ENCODE assay signal across 9 cellular contexts in the genomic region with DNA sequence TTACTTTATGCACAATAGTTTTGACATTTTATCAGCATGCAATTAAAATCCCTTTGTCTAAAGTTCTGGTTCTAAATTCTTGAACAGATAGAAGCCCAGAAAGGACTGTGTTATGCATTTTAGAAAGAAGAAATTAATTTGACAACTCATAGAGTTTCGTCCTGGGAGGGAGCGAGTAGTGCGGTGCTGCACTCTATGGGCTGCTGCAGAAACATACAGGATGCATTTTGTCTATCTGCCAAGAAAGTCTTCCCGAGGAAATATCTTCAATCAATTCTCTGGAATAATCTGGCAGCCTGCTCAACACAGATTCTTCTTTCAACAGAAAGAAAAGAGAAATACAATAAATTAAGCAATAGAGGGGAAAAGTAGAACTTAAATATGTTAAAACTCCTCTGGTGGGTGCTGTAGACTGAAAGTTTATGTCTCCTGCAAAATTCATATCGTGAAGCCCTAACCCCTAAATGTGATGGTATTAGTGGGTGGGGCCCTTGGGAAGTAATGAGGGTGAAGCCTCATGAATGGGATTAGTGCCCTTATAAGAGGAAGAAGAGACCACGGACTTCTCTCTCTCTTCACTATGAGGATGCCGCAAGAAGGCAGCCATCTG. TPM values are rescaled to one million over a fixed set of nuclear protein-coding genes. Genes with fewer than 3 reads are reported as not detected.
DNase-seq lines count a peak whose midpoint lies in the region; ATAC-seq and TF ChIP-seq lines count a peak whose summit lies in the region.
"Had no signal": no experiment of that assay in that cellular context is flagged by ENCODE, and none has a peak within 500 bp of the region (broad histone marks: within the 10 kb centered on the region; RNA-seq: fewer than 3 reads in every experiment).

No MANE protein-coding gene starts in this region.

- intact Hi-C loops in PC-3 (cut with micrococcal nuclease) (loop anchor here (1.0 to 10.0 kb wide), 4 partner anchors 205 to 554 kb away; a partner anchor contains a TSS), prostate gland (cut with DNase I) (loop anchor here (5.0 to 10.0 kb wide), 3 partner anchors 84 to 664 kb away; no protein-coding TSS in a partner anchor)

- WGBS in H9 (ENCODE audit: extremely low coverage, insufficient read length, low lambda C conversion rate), result no CpG with 5 or more reads among the region's 7 CpGs
- WGBS in prostate gland, result 41% methylated on average over 7 of the region's 7 CpGs

- no peaks in the 10 kb centered on the region for H3K9me2 ChIP-seq in PC-3 (replicated peaks; ENCODE audit: low read length)
- no peaks in the 10 kb centered on the region for H3K9me2 ChIP-seq in Karpas-422 (replicated peaks; ENCODE audit: insufficient read depth, low read length)

- POLR2A ChIA-PET in PC-3 (lab: Charles Lee; ENCODE audit: unreplicated experiment), result no interaction called here

- H3K9me3 ChIP-seq in H9 (ENCODE audit: control insufficient read depth, low read depth, low read length), result no peaks in the 10 kb centered on the region
- no peaks in the 10 kb centered on the region for H3K9me3 ChIP-seq in PC-3 (ENCODE audit: low read length)
- no peaks in the 10 kb centered on the region for H3K9me3 ChIP-seq in prostate gland
- no peaks in the 10 kb centered on the region for H3K9me3 ChIP-seq in Karpas-422 (ENCODE audit: low read length)

- no peaks in the 10 kb centered on the region for H3K79me1 ChIP-seq in H9 (ENCODE audit: insufficient read depth, low read depth, low read length, poor library complexity, severe bottlenecking)

- no peak overlapping the region for H3K23ac ChIP-seq in H9 (ENCODE audit: insufficient read length, low read depth, low read length)

- H2BK5ac ChIP-seq in H9 (ENCODE audit: insufficient read length, low read length), result no peak overlapping the region

- H4K91ac ChIP-seq in H9 (ENCODE audit: insufficient read length, low read depth, low read length), result no peak overlapping the region

- no peaks in the 10 kb centered on the region for H3K36me3 Mint-ChIP-seq in H9 (ENCODE audit: insufficient read depth in 1 of 3, low read depth in 3 of 3)

- H4K20me1 ChIP-seq in H9 (ENCODE audit: control insufficient read depth, insufficient read depth, insufficient read length) (no peaks in the 10 kb centered on the region), PC-3 (ENCODE audit: low read length) (no peaks in the 10 kb centered on the region), Karpas-422 (ENCODE audit: insufficient read depth, low read depth, low read length) (no peaks in the 10 kb centered on the region)

- BruUV-seq in PC-3 (replicated peaks; lab: Mats Ljungman, UMichigan), result no TSS peak

- H3K27ac ChIP-seq in H9 (ENCODE audit: insufficient read length, low read depth, low read length) (no peak overlapping the region), PC-3 (ENCODE audit: low read length) (no peak overlapping the region), prostate gland (no peak overlapping the region), Karpas-422 (ENCODE audit: low read length) (no peak overlapping the region)

- no peak overlapping the region for H3K4me3 Mint-ChIP-seq in H9
- H3K4me3 Mint-ChIP-seq: naive thymus-derived CD8-positive, alpha-beta T cell had no signal

- H2AK5ac ChIP-seq in H9 (ENCODE audit: insufficient read length, low read length), result no peak overlapping the region

- H3K36me3 ChIP-seq in PC-3 (ENCODE audit: low read depth, low read length), result no peaks in the 10 kb centered on the region
- no peaks in the 10 kb centered on the region for H3K36me3 ChIP-seq in prostate gland
- no peaks in the 10 kb centered on the region for H3K36me3 ChIP-seq in Karpas-422 (ENCODE audit: insufficient read depth, low read length)

- H3K27me3 Mint-ChIP-seq in H9 (ENCODE audit: low read depth), result no peaks in the 10 kb centered on the region; the same call in none of the 2 replicates

- H3K9ac ChIP-seq in H9 (ENCODE audit: extremely low read depth, insufficient read length, low read length), result no peak overlapping the region
- H3K9ac ChIP-seq in PC-3 (ENCODE audit: low read length), result no peak overlapping the region
- no peak overlapping the region for H3K9ac ChIP-seq in Karpas-422 (ENCODE audit: low read length)

- peak; percentile 82 for ATAC-seq in PC-3
- no peak for ATAC-seq in GM18502 (IDR thresholded peaks at IDR 0.05; ENCODE audit: poor library complexity, unreplicated experiment)

- H3F3A ChIP-seq in PC-3 (ENCODE audit: low read length, unreplicated experiment), result no peaks in the 10 kb centered on the region

- no peak overlapping the region for H2BK12ac ChIP-seq in H9 (ENCODE audit: insufficient read length, low read depth, low read length)

- no peak overlapping the region for H2BK15ac ChIP-seq in H9 (ENCODE audit: low read depth, low read length)

- H3K9me3 Mint-ChIP-seq in H9, result no peaks in the 10 kb centered on the region
- H3K9me3 Mint-ChIP-seq: naive thymus-derived CD8-positive, alpha-beta T cell had no signal

- no peak overlapping the region for H4K8ac ChIP-seq in H9 (replicated peaks; ENCODE audit: insufficient read length, low read depth, low read length)

- H2BK120ac ChIP-seq in H9 (ENCODE audit: low read depth, low read length, poor library complexity, severe bottlenecking), result no peak overlapping the region

- no peak for DNase-seq in H9
- peak; percentile 60 for DNase-seq in PC-3
- peak; percentile 72 for DNase-seq in fibroblast of the aortic adventitia (ENCODE audit: low read depth)
- DNase-seq in prostate gland (ENCODE audit: low spot score), result no peak
- no peak for DNase-seq in Karpas-422
- DNase-seq in occipital lobe (lab: John Stamatoyannopoulos, UW), result no peak
- DNase-seq in H4 (ENCODE audit: low spot score), result no peak
- DNase-seq: naive thymus-derived CD8-positive, alpha-beta T cell had no signal

- CTCF ChIA-PET in PC-3 (lab: Charles Lee), result no interaction called here

- no peak overlapping the region for H2AFZ ChIP-seq in H9 (ENCODE audit: low read length)
- H2AFZ ChIP-seq in PC-3 (ENCODE audit: low read length), result no peak overlapping the region
- no peak overlapping the region for H2AFZ ChIP-seq in Karpas-422 (ENCODE audit: low read length)

- no peak for TF ChIP-seq POLR2A in prostate gland (IDR thresholded peaks at IDR 0.05)

- H3K27ac Mint-ChIP-seq in H9, result no peak overlapping the region
- H3K27ac Mint-ChIP-seq: naive thymus-derived CD8-positive, alpha-beta T cell had no signal

- peaks cover 2 to 11% of the 10 kb centered on the region in 2 experiments for H3K4me1 Mint-ChIP-seq in H9

- H3K56ac ChIP-seq in H9 (ENCODE audit: insufficient read length, low read depth, low read length), result no peak overlapping the region

- TF ChIP-seq CTCF in H9 (conservative IDR thresholded peaks at IDR 0.05), result peak; percentile 60
- TF ChIP-seq CTCF in PC-3 (conservative IDR thresholded peaks at IDR 0.05; ENCODE audit: low read depth, low read length), result peak; percentile 90
- TF ChIP-seq CTCF in fibroblast of the aortic adventitia (IDR thresholded peaks at IDR 0.05; ENCODE audit: insufficient read depth, low read length), result peak; percentile 78
- peak in 3 of 4 experiments; percentile 29 to 61 (median 47) for TF ChIP-seq CTCF in prostate gland (IDR thresholded peaks at IDR 0.05)

- H3K4me1 ChIP-seq in H9 (ENCODE audit: insufficient read depth, low read length), result peaks cover 4% of the 10 kb centered on the region; the same call in 1 of the 2 replicates
- H3K4me1 ChIP-seq in PC-3 (ENCODE audit: insufficient read depth, low read length), result peaks cover 12% of the 10 kb centered on the region; the same call in 1 of the 2 replicates
- no peaks in the 10 kb centered on the region for H3K4me1 ChIP-seq in prostate gland (replicated peaks)
- no peaks in the 10 kb centered on the region for H3K4me1 ChIP-seq in Karpas-422 (ENCODE audit: low read length)

- H3K4me3 ChIP-seq in PC-3 (ENCODE audit: low read length), result no peak overlapping the region
- no peak overlapping the region for H3K4me3 ChIP-seq in fibroblast of the aortic adventitia (ENCODE audit: low read depth, low read length)
- no peak overlapping the region for H3K4me3 ChIP-seq in prostate gland
- H3K4me3 ChIP-seq in Karpas-422 (ENCODE audit: low read length), result no peak overlapping the region

- no peak overlapping the region for H4K5ac ChIP-seq in H9 (ENCODE audit: insufficient read length, low read depth, low read length)

- H3K79me2 ChIP-seq in H9 (ENCODE audit: insufficient read depth, low read length) (no peaks in the 10 kb centered on the region), PC-3 (ENCODE audit: low read length) (no peaks in the 10 kb centered on the region), Karpas-422 (ENCODE audit: low read length) (no peaks in the 10 kb centered on the region)

- no peak overlapping the region for H3T11ph ChIP-seq in H9 (ENCODE audit: low read length)

- H3K4me2 ChIP-seq in H9 (ENCODE audit: insufficient read depth, insufficient read length, low read length) (no peak overlapping the region), PC-3 (ENCODE audit: low read length) (no peak overlapping the region; the same call in 1 of the 2 replicates), Karpas-422 (ENCODE audit: low read depth, low read length, poor library complexity, severe bottlenecking) (no peak overlapping the region)

- H3K4ac ChIP-seq in H9 (ENCODE audit: low read depth, low read length), result no peak overlapping the region

- H3K23me2 ChIP-seq in H9 (ENCODE audit: insufficient read length, low read depth, low read length, poor library complexity, severe bottlenecking), result no peaks in the 10 kb centered on the region

- H3K27me3 ChIP-seq in H9 (ENCODE audit: insufficient read depth, low read length), result no peaks in the 10 kb centered on the region
- no peaks in the 10 kb centered on the region for H3K27me3 ChIP-seq in PC-3 (ENCODE audit: low read length)
- no peaks in the 10 kb centered on the region for H3K27me3 ChIP-seq in prostate gland (replicated peaks; ENCODE audit: insufficient read depth)
- no peaks in the 10 kb centered on the region for H3K27me3 ChIP-seq in Karpas-422 (ENCODE audit: low read length)

- no peak overlapping the region for H3K18ac ChIP-seq in H9 (ENCODE audit: insufficient read length, low read depth, low read length)

- no peak overlapping the region for H3K14ac ChIP-seq in H9 (ENCODE audit: insufficient read depth, low read length)

- no peak overlapping the region for H2BK20ac ChIP-seq in H9 (ENCODE audit: low read depth, low read length, poor library complexity, severe bottlenecking)

RNA-seq across cellular contexts. Expression of a gene that starts 39.0 kb away (rescaled TPM):
- total RNA-seq in H9 (2021) (60.6 and 67.8 TPM in 2 replicates), PC-3 (2014; rRNA removed) (72.6 and 73.4 TPM in 2 replicates), fibroblast of the aortic adventitia (ENCODE audit: low replicate concordance) (49.5 and 92.7 TPM in 2 replicates), prostate gland (10 to 100 TPM; 57.5 to 58.5 TPM), occipital lobe (90.5 TPM)
- total RNA-seq in Karpas-422 (2014; rRNA removed; shearing (Covaris generic); ENCODE audit: low replicate concordance), result 25.4 and 57.4 TPM in 2 replicates
- 100 and 107 TPM in 2 replicates for total RNA-seq in H4 (2014; rRNA removed; shearing (Covaris generic))

Comparison
In these comparisons a context has a peak if more than half of its experiments do, and no peak if none do; other contexts are left out.
1. DNase-seq: peak in PC-3 (single experiment) and fibroblast of the aortic adventitia (single experiment); none in H9 (single experiment), prostate gland (single experiment), Karpas-422 (single experiment), occipital lobe (single experiment) and H4 (single experiment).
2. Peak in every context shown above with its lines, with median percentiles within 50 percentile points of each other: CTCF ChIP-seq.